In genomic region chr13:44350775-44351504, GRCh38 we compare ENCODE assay signal across 19 cellular contexts. TPM values are rescaled to one million over a fixed set of nuclear protein-coding genes. Genes with fewer than 3 reads are reported as not detected.
A peak's percentile ranks its signal among the peaks of the same experiment; 100 is the strongest.
DNase-seq lines count a peak whose midpoint lies in the region; ATAC-seq and TF ChIP-seq lines count a peak whose summit lies in the region.
"Had no signal": no experiment of that assay in that cellular context is flagged by ENCODE, and none has a peak within 500 bp of the region (broad histone marks: within the 10 kb centered on the region; RNA-seq: fewer than 3 reads in every experiment).

No MANE protein-coding gene starts in this region.

- peaks cover 2% of the 10 kb centered on the region for H3K79me2 ChIP-seq in trophoblast cell (ENCODE audit: control insufficient read depth, insufficient read depth, low read length, poor library complexity)
- no peaks in the 10 kb centered on the region for H3K79me2 ChIP-seq in osteoblast (ENCODE audit: insufficient read depth, low read length)

- H4K12ac ChIP-seq in trophoblast cell (ENCODE audit: low read depth, low read length): no peak overlapping the region

- H2BK120ac ChIP-seq in trophoblast cell (ENCODE audit: insufficient read depth, low read length, poor library complexity): no peak overlapping the region

- no CpG with 5 or more reads among the region's 9 CpGs for whole genome bisulfite sequencing in trophoblast cell (ENCODE audit: extremely low coverage, insufficient coverage, insufficient read length)

- no peaks in the 10 kb centered on the region for H3K36me3 ChIP-seq in trophoblast cell (ENCODE audit: control insufficient read depth in 1 of 2, insufficient read depth in 2 of 2, low read length in 2 of 2)
- H3K36me3 ChIP-seq in osteoblast (ENCODE audit: insufficient read depth, low read length): no peaks in the 10 kb centered on the region
- H3K36me3 ChIP-seq: transverse colon had no signal

- no peak overlapping the region for H3K14ac ChIP-seq in trophoblast cell (ENCODE audit: low read length)

- H3K23ac ChIP-seq in trophoblast cell (ENCODE audit: low read length): no peak overlapping the region

- H3K4me3 ChIP-seq in trophoblast cell (ENCODE audit: low read depth, low read length) (no peak overlapping the region), osteoblast (ENCODE audit: insufficient read depth, low read length) (no peak overlapping the region)
- H3K4me3 ChIP-seq: psoas muscle, transverse colon had no signal

- H3K4me2 ChIP-seq in trophoblast cell (ENCODE audit: low read length): peak overlapping the region; percentile 20
- no peak overlapping the region for H3K4me2 ChIP-seq in osteoblast (ENCODE audit: insufficient read depth, low read length)

- H3K27me3 ChIP-seq in trophoblast cell (ENCODE audit: insufficient read depth, low read length) (no peaks in the 10 kb centered on the region), osteoblast (ENCODE audit: insufficient read depth, low read length) (no peaks in the 10 kb centered on the region)
- H3K27me3 ChIP-seq: transverse colon had no signal

- H2BK12ac ChIP-seq in trophoblast cell (ENCODE audit: low read length): no peak overlapping the region

- H3K4ac ChIP-seq in trophoblast cell (ENCODE audit: low read depth, low read length): no peak overlapping the region

- no peak overlapping the region for H2BK5ac ChIP-seq in trophoblast cell (ENCODE audit: low read depth, low read length, poor library complexity)

- H3K79me1 ChIP-seq in trophoblast cell (ENCODE audit: low read length): peaks cover 15% of the 10 kb centered on the region

- no peak overlapping the region for H3K9ac ChIP-seq in trophoblast cell (ENCODE audit: low read length)

- H3K9me3 ChIP-seq in trophoblast cell (ENCODE audit: insufficient read depth, low read depth, low read length) (no peaks in the 10 kb centered on the region), osteoblast (ENCODE audit: low read depth, low read length) (no peaks in the 10 kb centered on the region)
- H3K9me3 ChIP-seq: psoas muscle, transverse colon had no signal

- no peak overlapping the region for H3K18ac ChIP-seq in trophoblast cell (ENCODE audit: low read length)

- TF ChIP-seq CTCF in osteoblast (IDR thresholded peaks at IDR 0.05; ENCODE audit: extremely low read depth, low read depth, low read length): no peak

- H4K8ac ChIP-seq in trophoblast cell (ENCODE audit: low read depth, low read length): peak overlapping the region; percentile 31

- H3K4me1 ChIP-seq in trophoblast cell (ENCODE audit: control insufficient read depth in 1 of 2, insufficient read depth in 2 of 2, low read length in 2 of 2) (peaks cover 15 to 17% of the 10 kb centered on the region in 2 experiments), osteoblast (ENCODE audit: insufficient read depth, low read length) (no peaks in the 10 kb centered on the region)
- H3K4me1 ChIP-seq: psoas muscle had no signal

- H4K91ac ChIP-seq in trophoblast cell (ENCODE audit: low read depth, low read length): no peak overlapping the region

- ATAC-seq in HG02981 (IDR thresholded peaks at IDR 0.05; ENCODE audit: unreplicated experiment) (no peak), GM21367 (IDR thresholded peaks at IDR 0.05; ENCODE audit: unreplicated experiment) (no peak)
- ATAC-seq: activated T-helper 17 cell treated with anti-CD3 and anti-CD28 coated beads, Interleukin-2, amount 50 U/mL, for 72 hours; left ventricle myocardium superior; natural killer cell; psoas muscle had no signal

- H3K27ac ChIP-seq in trophoblast cell (ENCODE audit: low read depth, low read length): peak overlapping the region; percentile 55
- no peak overlapping the region for H3K27ac ChIP-seq in osteoblast (ENCODE audit: low read depth, low read length)
- H3K27ac ChIP-seq: psoas muscle, transverse colon had no signal

- peak; percentile 72 for DNase-seq in ELF-1 (ENCODE audit: low read depth, low spot score)
- DNase-seq in NCI-H748 (lab: John Stamatoyannopoulos, UW; ENCODE audit: unreplicated experiment): peak; percentile 78
- DNase-seq in kidney tubule cell (ENCODE audit: low spot score): peak; percentile 79
- peak in 1 of 2 donors; percentile 57 for DNase-seq in trophoblast cell
- DNase-seq in central memory CD4-positive, alpha-beta T cell: no peak
- DNase-seq in osteoblast (ENCODE audit: insufficient read length, low spot score, missing footprints): no peak
- DNase-seq: activated B cell treated with CpG ODN at 0.5 μM for 24 hours; DMS53; left ventricle myocardium superior; MM.1S; natural killer cell; NCI-H187 treated with DMSO at 0.1 percent for 48 hours; psoas muscle; SHP77; stimulated activated CD4-positive, alpha-beta T cell treated with anti-CD3 and anti-CD28 coated beads, Interleukin-12 subunit alpha, Interleukin-12 subunit beta, amount 100 ng/mL, for 4 hours; transverse colon had no signal

- no peaks in the 10 kb centered on the region for H4K20me1 ChIP-seq in osteoblast (ENCODE audit: insufficient read depth, low read length)

- no peak overlapping the region for H2AK5ac ChIP-seq in trophoblast cell (ENCODE audit: low read length)

- no peak overlapping the region for H2AFZ ChIP-seq in trophoblast cell (ENCODE audit: insufficient read depth, low read length, poor library complexity)
- no peak overlapping the region for H2AFZ ChIP-seq in osteoblast (ENCODE audit: low read length)

RNA-seq across cellular contexts. Expression of gene SERP2, which starts 22.7 kb away (rescaled TPM):
- 0.61 and 0.66 TPM in 2 replicates for polyA plus RNA-seq in trophoblast cell (2013)
- total RNA-seq in osteoblast: 5.8 and 6.5 TPM in 2 replicates
- total RNA-seq: activated T-helper 17 cell treated with anti-CD3 and anti-CD28 coated beads, Interleukin-2, amount 50 U/mL, for 72 hours had no signal

Comparison
In these comparisons a context has a peak if more than half of its experiments do, and no peak if none do; other contexts are left out.
1. DNase-seq: peak in ELF-1 (single experiment), NCI-H748 (single experiment) and kidney tubule cell (single experiment); none in central memory CD4-positive, alpha-beta T cell (single experiment) and osteoblast (single experiment).